Comparison of ENCODE assay signal across 19 cellular contexts in the genomic region with DNA sequence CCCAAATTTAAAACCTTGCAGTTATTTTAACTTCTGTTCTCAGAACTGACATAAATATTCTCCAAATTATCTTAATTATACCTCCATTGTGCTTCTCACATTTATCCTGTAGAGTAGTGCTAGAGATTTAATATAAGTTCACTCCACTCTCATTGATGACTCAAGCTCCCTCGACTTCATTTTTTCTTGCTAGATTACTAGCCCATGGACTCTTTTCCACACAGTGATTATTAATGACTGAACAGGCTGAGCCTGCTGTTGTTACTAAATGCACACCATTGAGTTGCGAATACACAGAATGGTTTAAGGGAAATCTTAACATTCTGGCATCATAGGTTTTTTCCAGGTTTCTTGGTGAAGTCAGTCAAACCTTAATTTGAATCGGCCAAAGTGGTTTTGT.
"Had no signal": no experiment of that assay in that cellular context is flagged by ENCODE, and none has a peak within 500 bp of the region (broad histone marks: within the 10 kb centered on the region; RNA-seq: fewer than 3 reads in every experiment).

No MANE protein-coding gene starts in this region.

- H3K36me3 ChIP-seq: breast epithelium, sigmoid colon, SJSA1, suprapubic skin, upper lobe of left lung had no signal

- H3K9me3 Mint-ChIP-seq: activated CD8-positive, alpha-beta T cell treated with anti-CD3 and anti-CD28 coated beads for 36 hours; natural killer cell treated with Interleukin-12 subunit alpha and Interleukin-12 subunit beta and Interleukin-15 and Interleukin-18, amount 100 ng/mL, for 72 hours had no signal

- DNase-seq: activated CD8-positive, alpha-beta memory T cell treated with anti-CD3 and anti-CD28 coated beads, Interleukin-2, amount 50 U/mL, for 48 hours; activated CD8-positive, alpha-beta T cell treated with anti-CD3 and anti-CD28 coated beads for 36 hours; activated naive CD4-positive, alpha-beta T cell treated with Interleukin-2 at 50 U/mL for 16 hours; dorsolateral prefrontal cortex; hippocampal formation; left cardiac atrium; occipital lobe; psoas muscle; sigmoid colon; stimulated activated CD4-positive, alpha-beta T cell treated with anti-CD3 and anti-CD28 coated beads, Interleukin-4, amount 100 ng/mL, for 1 hour; stimulated activated CD8-positive, alpha-beta memory T cell treated with anti-CD3 and anti-CD28 coated beads, Interleukin-4, amount 100 ng/mL, for 48 hours; stimulated activated naive CD8-positive, alpha-beta T cell treated with anti-CD3 and anti-CD28 coated beads, Interleukin-15, Interleukin-2, amounts not matched to agents 100 U/mL and 50 U/mL, for 24 hours; T1000; upper lobe of left lung had no signal

- ATAC-seq: activated CD8-positive, alpha-beta T cell treated with anti-CD3 and anti-CD28 coated beads for 36 hours; left cardiac atrium; natural killer cell treated with Interleukin-12 subunit alpha and Interleukin-12 subunit beta and Interleukin-15 and Interleukin-18, amount 100 ng/mL, for 72 hours; psoas muscle; stimulated activated naive CD8-positive, alpha-beta T cell treated with anti-CD3 and anti-CD28 coated beads, Interleukin-15, Interleukin-2, amounts not matched to agents 100 U/mL and 50 U/mL, for 24 hours had no signal

- H3K36me3 Mint-ChIP-seq: natural killer cell treated with Interleukin-12 subunit alpha and Interleukin-12 subunit beta and Interleukin-15 and Interleukin-18, amount 100 ng/mL, for 72 hours had no signal

- H3K9me3 ChIP-seq: breast epithelium, psoas muscle, sigmoid colon, SJSA1, suprapubic skin, upper lobe of left lung had no signal

- H3K4me3 ChIP-seq: breast epithelium, dorsolateral prefrontal cortex, psoas muscle, sigmoid colon, SJSA1, suprapubic skin, upper lobe of left lung had no signal

- H3K27me3 ChIP-seq: breast epithelium, dorsolateral prefrontal cortex, sigmoid colon, SJSA1, suprapubic skin, upper lobe of left lung had no signal

- H3K4me1 ChIP-seq: breast epithelium had no signal

- H3K27ac ChIP-seq: breast epithelium, dorsolateral prefrontal cortex, psoas muscle, sigmoid colon, SJSA1, suprapubic skin, upper lobe of left lung, VCaP had no signal

- H3K4me3 Mint-ChIP-seq: activated CD8-positive, alpha-beta T cell treated with anti-CD3 and anti-CD28 coated beads for 36 hours; natural killer cell treated with Interleukin-12 subunit alpha and Interleukin-12 subunit beta and Interleukin-15 and Interleukin-18, amount 100 ng/mL, for 72 hours had no signal

- H3K27ac Mint-ChIP-seq: activated CD8-positive, alpha-beta T cell treated with anti-CD3 and anti-CD28 coated beads for 36 hours; natural killer cell treated with Interleukin-12 subunit alpha and Interleukin-12 subunit beta and Interleukin-15 and Interleukin-18, amount 100 ng/mL, for 72 hours had no signal
